22 cellular contexts compared by ENCODE assay signal in the genomic region with DNA sequence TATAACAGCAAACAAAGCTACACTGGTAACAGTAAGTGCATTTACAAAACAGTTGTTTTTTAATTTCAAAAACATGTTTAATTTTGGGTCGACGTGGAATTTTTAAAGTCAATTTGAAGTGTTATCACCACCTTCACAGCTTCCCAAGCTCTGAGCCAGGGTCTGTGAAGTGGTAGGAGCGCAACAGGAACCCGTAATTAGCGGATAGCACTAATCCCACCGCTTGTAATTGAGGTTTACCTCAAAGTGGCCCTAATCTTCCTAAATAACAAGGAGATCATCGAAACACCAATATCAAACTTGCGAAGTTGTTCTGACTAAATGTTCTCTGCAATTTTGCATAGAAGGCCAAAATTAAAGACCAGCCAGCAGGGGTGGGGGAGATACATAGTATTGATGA.
"Had no signal": no experiment of that assay in that cellular context is flagged by ENCODE, and none has a peak within 500 bp of the region (broad histone marks: within the 10 kb centered on the region; RNA-seq: fewer than 3 reads in every experiment).

No MANE protein-coding gene starts in this region.

- H3K4me1 ChIP-seq: breast epithelium, psoas muscle, right atrium auricular region, thyroid gland, upper lobe of right lung had no signal

- H3K27ac ChIP-seq: breast epithelium, coronary artery, epithelial cell of prostate, pancreas, psoas muscle, right atrium auricular region, thyroid gland, upper lobe of right lung had no signal

- FAIRE-seq: keratinocyte, pancreas had no signal

- H3K9me3 ChIP-seq: breast epithelium, pancreas, psoas muscle, right atrium auricular region, thyroid gland, upper lobe of right lung had no signal

- H3K4me3 ChIP-seq: breast epithelium, coronary artery, lung, pancreas, psoas muscle, right atrium auricular region, thyroid gland, upper lobe of right lung had no signal

- H3K27me3 ChIP-seq: breast epithelium, pancreas, right atrium auricular region, thyroid gland, upper lobe of right lung had no signal

- ATAC-seq: naive thymus-derived CD8-positive, alpha-beta T cell; pancreas; psoas muscle; T-helper 17 cell; upper lobe of right lung had no signal

- H3K36me3 ChIP-seq: breast epithelium had no signal

- DNase-seq: activated B cell treated with CpG ODN at 0.5 μM for 24 hours; activated CD4-positive, alpha-beta memory T cell treated with anti-CD3 and anti-CD28 coated beads for 36 hours; activated CD4-positive, alpha-beta T cell treated with anti-CD3 and anti-CD28 coated beads for 4 hours; activated naive CD4-positive, alpha-beta T cell treated with anti-CD3 and anti-CD28 coated beads for 36 hours; activated naive CD8-positive, alpha-beta T cell treated with anti-CD3 and anti-CD28 coated beads, Interleukin-2, amount 10 ng/mL, durations not matched to agents 7 days and 5 days; activated T-cell treated with anti-CD3 and anti-CD28 coated beads, Interleukin-2, amount 50 U/mL, for 48 hours; amniotic stem cell; cerebellar nuclear complex; naive thymus-derived CD8-positive, alpha-beta T cell; pancreas; psoas muscle; stimulated activated CD4-positive, alpha-beta T cell treated with anti-CD3 and anti-CD28 coated beads, Interleukin-4, amount 100 ng/mL, for 4 hours; substantia nigra; T-helper 17 cell; thyroid gland; upper lobe of right lung had no signal
